ENCODE assay signal across 28 cellular contexts in genomic region chr11:116875194-116875593, GRCh38. TPM values are rescaled to one million over a fixed set of nuclear protein-coding genes. Genes with fewer than 3 reads are reported as not detected.
A peak's percentile ranks its signal among the peaks of the same experiment; 100 is the strongest.
DNase-seq lines count a peak whose midpoint lies in the region; ATAC-seq and TF ChIP-seq lines count a peak whose summit lies in the region.
"Had no signal": no experiment of that assay in that cellular context is flagged by ENCODE, and none has a peak within 500 bp of the region (broad histone marks: within the 10 kb centered on the region; RNA-seq: fewer than 3 reads in every experiment).

No MANE protein-coding gene starts in this region.

- H3K4me3 ChIP-seq in left ventricle myocardium inferior (no peak overlapping the region), hepatocyte (no peak overlapping the region), prostate gland (no peak overlapping the region)
- H3K4me3 ChIP-seq: BLaER1, GM23248, K562 had no signal

- no peak for DNase-seq in left ventricle myocardium inferior
- no peak for DNase-seq in cardiac septum (ENCODE audit: low spot score)
- no peak for DNase-seq in hepatocyte (ENCODE audit: low spot score)
- no peak for DNase-seq in iPS-NIHi7 (ENCODE audit: extremely low spot score)
- DNase-seq in prostate gland (ENCODE audit: low spot score), result no peak
- DNase-seq: CD4-positive, alpha-beta T cell; DMS79 treated with DMSO at 0.1 percent for 48 hours; GM23248; H9; Kasumi-1; NCI-H1092 treated with DMSO at 0.1 percent for 48 hours; NCI-H1436; NCI-H187; NCI-H2081 treated with DMSO at 0.1 percent for 48 hours; NCI-H2171; NCI-H226; NCI-H510A; NCI-H69; SHP77 had no signal

- H3K36me3 ChIP-seq in left ventricle myocardium inferior (peaks cover 20% of the 10 kb centered on the region), hepatocyte (replicated peaks; ENCODE audit: insufficient read depth, low read depth) (no peaks in the 10 kb centered on the region), prostate gland (peaks cover 0 to 8% of the 10 kb centered on the region in 2 donors)

- no peaks in the 10 kb centered on the region for H3K9me2 ChIP-seq in hepatocyte (replicated peaks; ENCODE audit: insufficient read depth)

- H3K4me3 Mint-ChIP-seq in activated T-helper 17 cell treated with anti-CD3 and anti-CD28 coated beads, Interleukin-2, amount 50 U/mL, for 72 hours, result no peak overlapping the region
- H3K4me3 Mint-ChIP-seq: CD4-positive, alpha-beta T cell; H9 had no signal

- peak overlapping the region; percentile 57 for H3K27ac Mint-ChIP-seq in activated T-helper 17 cell treated with anti-CD3 and anti-CD28 coated beads, Interleukin-2, amount 50 U/mL, for 72 hours
- H3K27ac Mint-ChIP-seq: H9 had no signal

- H3K27ac ChIP-seq in left ventricle myocardium inferior (replicated peaks), result peak overlapping the region; percentile 65
- peak overlapping the region; percentile 58 for H3K27ac ChIP-seq in hepatocyte
- H3K27ac ChIP-seq in prostate gland, result no peak overlapping the region
- H3K27ac ChIP-seq: BLaER1, GM23248, RWPE1 had no signal

- no peaks in the 10 kb centered on the region for H4K20me1 ChIP-seq in hepatocyte (ENCODE audit: insufficient read depth, poor library complexity, severe bottlenecking)
- H4K20me1 ChIP-seq: BLaER1 had no signal

- ATAC-seq in activated T-helper 17 cell treated with anti-CD3 and anti-CD28 coated beads, Interleukin-2, amount 50 U/mL, for 72 hours (replicated peaks), result no peak
- ATAC-seq in GM21515 (IDR thresholded peaks at IDR 0.05; ENCODE audit: unreplicated experiment), result no peak
- no peak for ATAC-seq in HG03342 (IDR thresholded peaks at IDR 0.05; ENCODE audit: unreplicated experiment)
- ATAC-seq: K562 had no signal

- TF ChIP-seq CTCF in left ventricle myocardium inferior (IDR thresholded peaks at IDR 0.05; ENCODE audit: borderline replicate concordance), result no peak
- TF ChIP-seq CTCF in hepatocyte (IDR thresholded peaks at IDR 0.05; ENCODE audit: poor library complexity), result no peak
- no peak for TF ChIP-seq CTCF in prostate gland (IDR thresholded peaks at IDR 0.05)

- H3K4me2 ChIP-seq in hepatocyte, result peak overlapping the region; percentile 1
- H3K4me2 ChIP-seq: BLaER1 had no signal

- no peaks in the 10 kb centered on the region for H3K79me2 ChIP-seq in hepatocyte

- H3K9me3 ChIP-seq in left ventricle myocardium inferior (replicated peaks), result no peaks in the 10 kb centered on the region
- H3K9me3 ChIP-seq in hepatocyte (ENCODE audit: low read depth), result no peaks in the 10 kb centered on the region
- no peaks in the 10 kb centered on the region for H3K9me3 ChIP-seq in prostate gland
- H3K9me3 ChIP-seq: BLaER1 had no signal

- H3K4me1 ChIP-seq in left ventricle myocardium inferior (peaks cover 74% of the 10 kb centered on the region), hepatocyte (ENCODE audit: insufficient read depth) (no peaks in the 10 kb centered on the region), prostate gland (replicated peaks) (peaks cover 3% of the 10 kb centered on the region)

- intact Hi-C loops in left ventricle myocardium inferior (cut with micrococcal nuclease), result no loop called here
- intact Hi-C loops in cardiac septum (cut with DNase I), result loop anchor here (5.0 kb wide), 1 partner anchor 83 kb away; the partner anchor contains the start of gene APOA5
- intact Hi-C loops in prostate gland (cut with DNase I), result loop anchor here (10.0 kb wide), 1 partner anchor 80 kb away; the partner anchor contains the start of gene APOA5

- no peak for TF ChIP-seq POLR2A in prostate gland (IDR thresholded peaks at IDR 0.05)

- peaks cover 84% of the 10 kb centered on the region for H3K36me3 Mint-ChIP-seq in activated T-helper 17 cell treated with anti-CD3 and anti-CD28 coated beads, Interleukin-2, amount 50 U/mL, for 72 hours (ENCODE audit: low read depth)

- WGBS in hepatocyte (ENCODE audit: low lambda C conversion rate, missing lambda C conversion rate), result 97% methylated on average over 7 of the region's 7 CpGs
- WGBS in prostate gland, result 90% methylated on average over 7 of the region's 7 CpGs

- H3K27me3 Mint-ChIP-seq in activated T-helper 17 cell treated with anti-CD3 and anti-CD28 coated beads, Interleukin-2, amount 50 U/mL, for 72 hours, result no peaks in the 10 kb centered on the region
- H3K27me3 Mint-ChIP-seq: CD4-positive, alpha-beta T cell had no signal

- H2AFZ ChIP-seq in hepatocyte, result no peak overlapping the region
- H2AFZ ChIP-seq: GM23248 had no signal

- H3K27me3 ChIP-seq in left ventricle myocardium inferior (ENCODE audit: low read depth), result no peaks in the 10 kb centered on the region
- H3K27me3 ChIP-seq in hepatocyte, result no peaks in the 10 kb centered on the region
- no peaks in the 10 kb centered on the region for H3K27me3 ChIP-seq in prostate gland (replicated peaks; ENCODE audit: insufficient read depth)
- H3K27me3 ChIP-seq: BLaER1 had no signal

- H3K9me3 Mint-ChIP-seq in activated T-helper 17 cell treated with anti-CD3 and anti-CD28 coated beads, Interleukin-2, amount 50 U/mL, for 72 hours, result no peaks in the 10 kb centered on the region
- H3K9me3 Mint-ChIP-seq: CD4-positive, alpha-beta T cell; H9 had no signal

- peaks cover 13% of the 10 kb centered on the region for H3K4me1 Mint-ChIP-seq in activated T-helper 17 cell treated with anti-CD3 and anti-CD28 coated beads, Interleukin-2, amount 50 U/mL, for 72 hours

RNA-seq across cellular contexts. Expression of gene APOA1, which starts 37.8 kb away (rescaled TPM):
- 62.6 TPM for total RNA-seq in left ventricle myocardium inferior
- total RNA-seq in cardiac septum, result 47.2 TPM
- under 1 TPM; 0.37 TPM for total RNA-seq in activated T-helper 17 cell treated with anti-CD3 and anti-CD28 coated beads, Interleukin-2, amount 50 U/mL, for 72 hours
- total RNA-seq in hepatocyte, result 4,253 and 4,361 TPM in 2 replicates
- polyA plus RNA-seq in hepatocyte, result 5,326 and 7,624 TPM in 2 replicates
- total RNA-seq in prostate gland, result 1,000 to 10,000 TPM in 1 of 2 donors, not detected in 1; 2,058 TPM
- total RNA-seq: A172, GM23248, M059J, SK-MEL-5 had no signal
- polyA plus RNA-seq: K562 had no signal

RNA-seq across cellular contexts. Expression of gene APOC3, which starts 45.5 kb away (rescaled TPM):
- total RNA-seq in left ventricle myocardium inferior (not detected), cardiac septum (not detected), hepatocyte (2,309 and 2,825 TPM in 2 replicates), prostate gland (not detected)
- total RNA-seq in activated T-helper 17 cell treated with anti-CD3 and anti-CD28 coated beads, Interleukin-2, amount 50 U/mL, for 72 hours, result not detected
- polyA plus RNA-seq in hepatocyte, result 1,438 and 2,125 TPM in 2 replicates
- total RNA-seq: A172; CD4-positive, alpha-beta T cell; GM23248; H9; M059J; SK-MEL-5 had no signal
- polyA plus RNA-seq: GM23248, K562 had no signal

RNA-seq across cellular contexts. Expression of gene APOA4, which starts 52.1 kb away (rescaled TPM):
- total RNA-seq in left ventricle myocardium inferior (not detected), cardiac septum (not detected), hepatocyte (1,055 and 1,133 TPM in 2 replicates), prostate gland (not detected)
- total RNA-seq in activated T-helper 17 cell treated with anti-CD3 and anti-CD28 coated beads, Interleukin-2, amount 50 U/mL, for 72 hours, result not detected
- 548 and 810 TPM in 2 replicates for polyA plus RNA-seq in hepatocyte
- total RNA-seq: A172; CD4-positive, alpha-beta T cell; GM23248; H9; K562; M059J; SK-MEL-5 had no signal
- polyA plus RNA-seq: GM23248 had no signal

Comparison
In these comparisons a context has a peak if more than half of its experiments do, and no peak if none do; other contexts are left out.
1. H3K27ac ChIP-seq: peak in left ventricle myocardium inferior (single experiment) and hepatocyte (single experiment); none in prostate gland (0 of 2).
2. RNA of gene APOC3, which starts 45.5 kb away (total RNA-seq): 2,309 to 2,825 TPM in hepatocyte; not detected in left ventricle myocardium inferior (single experiment), not detected in cardiac septum (single experiment), not detected in activated T-helper 17 cell treated with anti-CD3 and anti-CD28 coated beads, Interleukin-2, amount 50 U/mL, for 72 hours and not detected in prostate gland; every median in the first group is over 1,000 times any median in the second.
3. RNA of gene APOA4, which starts 52.1 kb away (total RNA-seq): 1,055 to 1,133 TPM in hepatocyte; not detected in left ventricle myocardium inferior (single experiment), not detected in cardiac septum (single experiment), not detected in activated T-helper 17 cell treated with anti-CD3 and anti-CD28 coated beads, Interleukin-2, amount 50 U/mL, for 72 hours and not detected in prostate gland; every median in the first group is over 1,000 times any median in the second.